ENCODE assay signal across 10 cellular contexts in the genomic region with DNA sequence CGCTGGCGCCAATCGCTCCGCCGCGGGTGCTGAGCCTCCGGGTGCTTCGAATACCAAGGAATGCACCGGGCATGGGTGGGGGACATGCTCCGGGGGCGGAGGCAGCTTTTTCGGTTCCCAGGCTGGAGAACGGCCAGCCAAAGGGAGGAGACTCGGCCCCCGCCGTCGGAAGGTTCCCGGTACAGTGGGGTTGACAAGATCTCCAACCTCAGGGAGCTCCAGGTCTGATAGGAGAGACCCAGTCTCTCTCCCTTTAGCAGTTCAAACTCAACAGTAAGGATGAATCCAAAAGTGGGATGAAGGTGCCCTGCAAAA. TPM values are rescaled to one million over a fixed set of nuclear protein-coding genes. Genes with fewer than 3 reads are reported as not detected.
DNase-seq lines count a peak whose midpoint lies in the region; ATAC-seq and TF ChIP-seq lines count a peak whose summit lies in the region.
"Had no signal": no experiment of that assay in that cellular context is flagged by ENCODE, and none has a peak within 500 bp of the region (broad histone marks: within the 10 kb centered on the region; RNA-seq: fewer than 3 reads in every experiment).

No MANE protein-coding gene starts in this region.

- H3K4me1 ChIP-seq in suprapubic skin = peaks cover 9% of the 10 kb centered on the region
- H3K4me1 ChIP-seq: pancreas had no signal

- no peaks in the 10 kb centered on the region for H3K9me3 ChIP-seq in suprapubic skin
- H3K9me3 ChIP-seq: pancreas had no signal

- no peaks in the 10 kb centered on the region for H3K27me3 ChIP-seq in suprapubic skin
- H3K27me3 ChIP-seq: pancreas had no signal

- no peak for ATAC-seq in activated naive CD4-positive, alpha-beta T cell treated with anti-CD3 and anti-CD28 coated beads, Interleukin-2, amount 50 U/mL, for 72 hours
- ATAC-seq in activated T-cell treated with anti-CD3 and anti-CD28 coated beads, Interleukin-2, amount 50 U/mL, for 4 hours = no peak
- no peak for ATAC-seq in HG03159 (IDR thresholded peaks at IDR 0.05; ENCODE audit: unreplicated experiment)

- no peaks in the 10 kb centered on the region for H3K36me3 ChIP-seq in suprapubic skin
- H3K36me3 ChIP-seq: pancreas had no signal

- peak overlapping the region; percentile 79 for H3K4me3 Mint-ChIP-seq in activated naive CD4-positive, alpha-beta T cell treated with anti-CD3 and anti-CD28 coated beads, Interleukin-2, amount 10 ng/mL, durations not matched to agents 7 days and 5 days
- H3K4me3 Mint-ChIP-seq in activated T-cell treated with anti-CD3 and anti-CD28 coated beads, Interleukin-2, amount 50 U/mL, for 4 hours = peak overlapping the region; percentile 38
- H3K4me3 Mint-ChIP-seq in immature natural killer cell = peak overlapping the region; percentile 39 to 75 (median 61)

- no peak for DNase-seq in activated naive CD4-positive, alpha-beta T cell treated with anti-CD3 and anti-CD28 coated beads, Interleukin-2, amount 10 ng/mL, durations not matched to agents 7 days and 5 days
- no peak for DNase-seq in activated naive CD4-positive, alpha-beta T cell treated with anti-CD3 and anti-CD28 coated beads, Interleukin-2, amount 50 U/mL, for 72 hours (ENCODE audit: low spot score in 2 of 2)
- no peak for DNase-seq in activated T-cell treated with anti-CD3 and anti-CD28 coated beads, Interleukin-2, amount 50 U/mL, for 4 hours
- DNase-seq in immature natural killer cell (no peak), suprapubic skin (ENCODE audit: low spot score in 2 of 2) (no peak), NOMO-1 (lab: John Stamatoyannopoulos, UW; ENCODE audit: unreplicated experiment in 2 of 2) (no peak), NCI-H510A treated with DMSO at 0.1 percent for 48 hours (lab: John Stamatoyannopoulos, UW) (no peak)
- DNase-seq: NCI-H2081 treated with DMSO at 0.1 percent for 48 hours had no signal

- no peak for TF ChIP-seq CTCF in suprapubic skin (IDR thresholded peaks at IDR 0.05)

- H3K36me3 Mint-ChIP-seq in activated naive CD4-positive, alpha-beta T cell treated with anti-CD3 and anti-CD28 coated beads, Interleukin-2, amount 10 ng/mL, durations not matched to agents 7 days and 5 days = peaks cover 2% of the 10 kb centered on the region
- no peaks in the 10 kb centered on the region for H3K36me3 Mint-ChIP-seq in activated naive CD4-positive, alpha-beta T cell treated with anti-CD3 and anti-CD28 coated beads, Interleukin-2, amount 50 U/mL, for 72 hours
- H3K36me3 Mint-ChIP-seq in activated T-cell treated with anti-CD3 and anti-CD28 coated beads, Interleukin-2, amount 50 U/mL, for 4 hours (ENCODE audit: insufficient read depth) = no peaks in the 10 kb centered on the region
- H3K36me3 Mint-ChIP-seq in immature natural killer cell = peaks cover 0 to 4% (median 0%) of the 10 kb centered on the region in 3 donors

- no peak for TF ChIP-seq EP300 in suprapubic skin (IDR thresholded peaks at IDR 0.05)

- no peaks in the 10 kb centered on the region for H3K9me3 Mint-ChIP-seq in activated naive CD4-positive, alpha-beta T cell treated with anti-CD3 and anti-CD28 coated beads, Interleukin-2, amount 10 ng/mL, durations not matched to agents 7 days and 5 days
- no peaks in the 10 kb centered on the region for H3K9me3 Mint-ChIP-seq in activated naive CD4-positive, alpha-beta T cell treated with anti-CD3 and anti-CD28 coated beads, Interleukin-2, amount 50 U/mL, for 72 hours
- H3K9me3 Mint-ChIP-seq in activated T-cell treated with anti-CD3 and anti-CD28 coated beads, Interleukin-2, amount 50 U/mL, for 4 hours = no peaks in the 10 kb centered on the region
- peaks cover 0 to 5% (median 0%) of the 10 kb centered on the region in 6 donors for H3K9me3 Mint-ChIP-seq in immature natural killer cell

- H3K27me3 Mint-ChIP-seq in activated naive CD4-positive, alpha-beta T cell treated with anti-CD3 and anti-CD28 coated beads, Interleukin-2, amount 10 ng/mL, durations not matched to agents 7 days and 5 days = peaks cover 40% of the 10 kb centered on the region
- H3K27me3 Mint-ChIP-seq in activated T-cell treated with anti-CD3 and anti-CD28 coated beads, Interleukin-2, amount 50 U/mL, for 4 hours (ENCODE audit: low read depth) = no peaks in the 10 kb centered on the region
- peaks cover 6 to 15% (median 11%) of the 10 kb centered on the region in 3 donors for H3K27me3 Mint-ChIP-seq in immature natural killer cell (ENCODE audit: low read depth in 3 of 3)

- peaks cover 32% of the 10 kb centered on the region for H3K4me1 Mint-ChIP-seq in activated naive CD4-positive, alpha-beta T cell treated with anti-CD3 and anti-CD28 coated beads, Interleukin-2, amount 10 ng/mL, durations not matched to agents 7 days and 5 days
- H3K4me1 Mint-ChIP-seq in activated T-cell treated with anti-CD3 and anti-CD28 coated beads, Interleukin-2, amount 50 U/mL, for 4 hours (ENCODE audit: low read depth) = peaks cover 12% of the 10 kb centered on the region
- peaks cover 12 to 25% of the 10 kb centered on the region in 2 donors for H3K4me1 Mint-ChIP-seq in immature natural killer cell

- CTCF ChIA-PET in activated naive CD4-positive, alpha-beta T cell treated with anti-CD3 and anti-CD28 coated beads, Interleukin-2, amount 10 ng/mL, durations not matched to agents 7 days and 5 days (lab: Charles Lee) = no interaction called here

- peak overlapping the region; percentile 33 for H3K27ac Mint-ChIP-seq in activated naive CD4-positive, alpha-beta T cell treated with anti-CD3 and anti-CD28 coated beads, Interleukin-2, amount 10 ng/mL, durations not matched to agents 7 days and 5 days
- no peak overlapping the region for H3K27ac Mint-ChIP-seq in activated naive CD4-positive, alpha-beta T cell treated with anti-CD3 and anti-CD28 coated beads, Interleukin-2, amount 50 U/mL, for 72 hours
- H3K27ac Mint-ChIP-seq in immature natural killer cell = peak overlapping the region in 1 of 6 donors; percentile 44

- WGBS in suprapubic skin = 60% methylated on average over 1 of the region's 18 CpGs

- no peak overlapping the region for H3K27ac ChIP-seq in suprapubic skin
- H3K27ac ChIP-seq: pancreas had no signal

- no peak for TF ChIP-seq POLR2A in suprapubic skin (IDR thresholded peaks at IDR 0.05)

- H3K4me3 ChIP-seq in suprapubic skin = peak overlapping the region; percentile 46

RNA-seq across cellular contexts. Expression of a gene that starts 29.1 kb away (rescaled TPM):
- total RNA-seq in activated naive CD4-positive, alpha-beta T cell treated with anti-CD3 and anti-CD28 coated beads, Interleukin-2, amount 50 U/mL, for 72 hours = 10 to 100 TPM in 1 of 2 donors, 1 to 10 TPM in 1; 5.9 to 10.0 TPM
- total RNA-seq in activated T-cell treated with anti-CD3 and anti-CD28 coated beads, Interleukin-2, amount 50 U/mL, for 4 hours = 1 to 10 TPM; 7.9 to 9.0 (median 8.8) TPM
- polyA plus RNA-seq in immature natural killer cell = 1 to 10 TPM in 1 of 3 donors, under 1 TPM in 1, not detected in 1; 0.59 to 2.8 TPM
- 10 to 100 TPM in 1 of 4 donors, 1 to 10 TPM in 3; 5.9 to 11.0 (median 7.9) TPM for total RNA-seq in suprapubic skin

RNA-seq across cellular contexts. Expression of a gene that starts 47.3 kb away (rescaled TPM):
- 10 to 100 TPM; 17.4 to 29.3 TPM for total RNA-seq in activated naive CD4-positive, alpha-beta T cell treated with anti-CD3 and anti-CD28 coated beads, Interleukin-2, amount 50 U/mL, for 72 hours
- 10 to 100 TPM; 73.1 to 83.3 (median 79.2) TPM for total RNA-seq in activated T-cell treated with anti-CD3 and anti-CD28 coated beads, Interleukin-2, amount 50 U/mL, for 4 hours
- 10 to 100 TPM in 1 of 3 donors, 1 to 10 TPM in 2; 1.9 to 10.8 (median 5.5) TPM for polyA plus RNA-seq in immature natural killer cell
- 10 to 100 TPM; 11.3 to 14.9 (median 12.2) TPM for total RNA-seq in suprapubic skin
